Comparison of ENCODE assay signal across 31 cellular contexts in genomic region chr7:106926892-106927291, GRCh38.
"Had no signal": no experiment of that assay in that cellular context is flagged by ENCODE, and none has a peak within 500 bp of the region (broad histone marks: within the 10 kb centered on the region; RNA-seq: fewer than 3 reads in every experiment).

No MANE protein-coding gene starts in this region.

- H3K9ac ChIP-seq: parathyroid adenoma had no signal

- H3K4me3 ChIP-seq: ovary, psoas muscle, skin epidermis, smooth muscle cell, spleen, suprapubic skin, testis, tibial artery, transverse colon, upper lobe of right lung, uterus had no signal

- H3K4me2 ChIP-seq: smooth muscle cell had no signal

- H3K27ac Mint-ChIP-seq: naive thymus-derived CD8-positive, alpha-beta T cell; natural killer cell treated with Interleukin-12 subunit alpha and Interleukin-12 subunit beta and Interleukin-15 and Interleukin-18, amount 100 ng/mL, for 72 hours; nephron progenitor cell; progenitor cell of endocrine pancreas; stimulated activated memory B cell treated with anti-CD40 and anti-IgM and Interleukin-4, amounts not matched to agents 10 μg/mL and 1 μg/mL and 100 μg/mL, for 72 hours; stimulated activated naive CD8-positive, alpha-beta T cell treated with anti-CD3 and anti-CD28 coated beads, Interleukin-15, amount 100 ng/mL, for 72 hours; type B pancreatic cell had no signal

- H3K9me3 ChIP-seq: ovary, suprapubic skin, testis, tibial artery, transverse colon, upper lobe of right lung, uterus had no signal

- DNase-seq: naive thymus-derived CD8-positive, alpha-beta T cell; nephron progenitor cell; occipital lobe; ovary; posterior cingulate gyrus; psoas muscle; spleen; stimulated activated CD4-positive, alpha-beta T cell treated with anti-CD3 and anti-CD28 coated beads, Interleukin-12 subunit alpha, Interleukin-12 subunit beta, amount 100 ng/mL, for 4 hours; stimulated activated CD4-positive, alpha-beta T cell treated with anti-CD3 and anti-CD28 coated beads, Interleukin-1b, Interleukin-23, amount 100 ng/mL, for 48 hours; stimulated activated CD4-positive, alpha-beta T cell treated with anti-CD3 and anti-CD28 coated beads, Interleukin-4, amount 100 ng/mL, for 1 hour; stimulated activated CD4-positive, alpha-beta T cell treated with anti-CD3 and anti-CD28 coated beads, Interleukin-4, amount 100 ng/mL, for 4 hours; stimulated activated CD8-positive, alpha-beta memory T cell treated with anti-CD3 and anti-CD28 coated beads, Interleukin-4, amount 100 ng/mL, for 48 hours; stimulated activated naive CD4-positive, alpha-beta T cell; stimulated activated naive CD8-positive, alpha-beta T cell treated with anti-CD3 and anti-CD28 coated beads, Interleukin-15, amount 100 ng/mL, for 72 hours; stimulated activated naive CD8-positive, alpha-beta T cell treated with anti-CD3 and anti-CD28 coated beads, Interleukin-15, Interleukin-2, amounts not matched to agents 100 U/mL and 50 U/mL, for 24 hours; substantia nigra; testis; tibial artery; transverse colon; upper lobe of right lung; uterus had no signal

- H3K9me3 Mint-ChIP-seq: type B pancreatic cell had no signal

- H2AFZ ChIP-seq: parathyroid adenoma had no signal

- H3K4me3 Mint-ChIP-seq: naive thymus-derived CD8-positive, alpha-beta T cell; natural killer cell treated with Interleukin-12 subunit alpha and Interleukin-12 subunit beta and Interleukin-15 and Interleukin-18, amount 100 ng/mL, for 72 hours; nephron progenitor cell; neural crest cell; stimulated activated memory B cell treated with anti-CD40 and anti-IgM and Interleukin-4, amounts not matched to agents 10 μg/mL and 1 μg/mL and 100 μg/mL, for 72 hours; stimulated activated naive CD8-positive, alpha-beta T cell treated with anti-CD3 and anti-CD28 coated beads, Interleukin-15, amount 100 ng/mL, for 72 hours; type B pancreatic cell had no signal

- H3K27ac ChIP-seq: ovary, parathyroid adenoma, psoas muscle, skin epidermis, spleen, suprapubic skin, testis, tibial artery, transverse colon, upper lobe of right lung, uterus had no signal

- H3K36me3 Mint-ChIP-seq: type B pancreatic cell had no signal

- H3K36me3 ChIP-seq: ovary, spleen, suprapubic skin, tibial artery, transverse colon, upper lobe of right lung, uterus had no signal

- H3K4me1 Mint-ChIP-seq: nephron progenitor cell; neural crest cell; stimulated activated naive CD8-positive, alpha-beta T cell treated with anti-CD3 and anti-CD28 coated beads, Interleukin-15, amount 100 ng/mL, for 72 hours had no signal

- H3K79me2 ChIP-seq: parathyroid adenoma had no signal

- H3K4me1 ChIP-seq: parathyroid adenoma, psoas muscle, spleen, suprapubic skin, testis, tibial artery, transverse colon, upper lobe of right lung, uterus had no signal

- H3K27me3 Mint-ChIP-seq: naive thymus-derived CD8-positive, alpha-beta T cell; natural killer cell treated with Interleukin-12 subunit alpha and Interleukin-12 subunit beta and Interleukin-15 and Interleukin-18, amount 100 ng/mL, for 72 hours; stimulated activated memory B cell treated with anti-CD40 and anti-IgM and Interleukin-4, amounts not matched to agents 10 μg/mL and 1 μg/mL and 100 μg/mL, for 72 hours; stimulated activated naive CD8-positive, alpha-beta T cell treated with anti-CD3 and anti-CD28 coated beads, Interleukin-15, amount 100 ng/mL, for 72 hours had no signal

- H3K27me3 ChIP-seq: ovary, spleen, suprapubic skin, testis, tibial artery, transverse colon, upper lobe of right lung, uterus had no signal

- ATAC-seq: naive thymus-derived CD8-positive, alpha-beta T cell; natural killer cell treated with Interleukin-12 subunit alpha and Interleukin-12 subunit beta and Interleukin-15 and Interleukin-18, amount 100 ng/mL, for 72 hours; psoas muscle; sciatic nerve; stimulated activated memory B cell treated with anti-CD40 and anti-IgM and Interleukin-4, amounts not matched to agents 10 μg/mL and 1 μg/mL and 100 μg/mL, for 72 hours; stimulated activated naive CD8-positive, alpha-beta T cell treated with anti-CD3 and anti-CD28 coated beads, Interleukin-15, amount 100 ng/mL, for 72 hours; stimulated activated naive CD8-positive, alpha-beta T cell treated with anti-CD3 and anti-CD28 coated beads, Interleukin-15, Interleukin-2, amounts not matched to agents 100 U/mL and 50 U/mL, for 24 hours; upper lobe of right lung had no signal
